9 cellular contexts compared by ENCODE assay signal in the genomic region with DNA sequence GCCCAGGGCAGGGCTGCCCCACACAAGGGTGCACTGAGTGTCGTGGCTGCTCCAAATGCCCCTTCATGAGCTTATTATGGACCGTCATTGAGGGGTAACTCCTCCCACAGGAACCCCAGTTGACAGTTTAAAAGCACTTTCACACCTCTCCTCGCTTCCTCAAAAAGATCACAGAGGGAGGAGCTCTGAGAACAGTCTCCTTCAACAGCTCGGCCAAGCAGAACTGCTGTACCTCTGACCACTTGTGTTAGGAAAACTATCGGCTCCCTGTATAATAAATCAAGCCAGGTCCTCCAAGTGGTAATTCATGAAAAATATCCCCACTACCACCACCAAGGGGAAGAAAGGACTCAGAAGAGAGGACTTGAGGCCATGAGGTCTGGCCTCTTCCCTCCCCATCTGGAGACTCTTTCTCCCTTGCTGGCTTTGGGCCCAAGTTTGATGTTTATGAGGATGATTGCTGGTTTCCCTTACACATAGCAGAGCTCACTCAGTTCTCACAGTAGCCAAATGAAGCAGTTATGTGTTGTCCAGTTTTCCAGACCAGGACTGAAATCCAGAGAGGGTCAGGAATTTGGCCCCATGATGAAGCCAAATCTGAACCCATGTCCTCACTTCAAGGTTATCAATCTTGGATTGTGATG. TPM values are rescaled to one million over a fixed set of nuclear protein-coding genes. Genes with fewer than 3 reads are reported as not detected.
A peak's percentile ranks its signal among the peaks of the same experiment; 100 is the strongest.
DNase-seq lines count a peak whose midpoint lies in the region; ATAC-seq and TF ChIP-seq lines count a peak whose summit lies in the region.
"Had no signal": no experiment of that assay in that cellular context is flagged by ENCODE, and none has a peak within 500 bp of the region (broad histone marks: within the 10 kb centered on the region; RNA-seq: fewer than 3 reads in every experiment).

No MANE protein-coding gene starts in this region.

- H3K4me1 ChIP-seq in BLaER1 treated with 17β-estradiol and CSF1 and Interleukin-3, amounts not matched to agents 10 nM and 100 nM: peaks cover 13 to 24% (median 17%) of the 10 kb centered on the region in 10 experiments
- H3K4me1 ChIP-seq in H9 (ENCODE audit: insufficient read depth, low read length): no peaks in the 10 kb centered on the region
- peaks cover 12 to 36% of the 10 kb centered on the region in 2 donors for H3K4me1 ChIP-seq in adrenal gland (replicated peaks in 1 of 2)
- H3K4me1 ChIP-seq in muscle layer of duodenum (ENCODE audit: control insufficient read depth in 1 of 2, insufficient read depth in 2 of 2, low read length in 2 of 2): peaks cover 6 to 32% of the 10 kb centered on the region in 2 donors

- intact Hi-C loops in adrenal gland (cut with DNase I): no loop called here
- intact Hi-C loops in Calu3 (cut with micrococcal nuclease; ENCODE audit: unreplicated experiment): no loop called here

- no peaks in the 10 kb centered on the region for H3K27me3 ChIP-seq in BLaER1 treated with 17β-estradiol and CSF1 and Interleukin-3, amounts not matched to agents 10 nM and 100 nM
- no peaks in the 10 kb centered on the region for H3K27me3 ChIP-seq in H9 (ENCODE audit: insufficient read depth, low read length)
- no peaks in the 10 kb centered on the region for H3K27me3 ChIP-seq in adrenal gland
- H3K27me3 ChIP-seq in muscle layer of duodenum (ENCODE audit: low read depth, low read length): no peaks in the 10 kb centered on the region

- H3K27ac ChIP-seq in BLaER1 treated with 17β-estradiol and CSF1 and Interleukin-3, amounts not matched to agents 10 nM and 100 nM: peak overlapping the region in 9 of 11 experiments; percentile 18 to 64 (median 37); a peak in 13 of 22 replicates
- H3K27ac ChIP-seq in H9 (ENCODE audit: insufficient read length, low read depth, low read length): no peak overlapping the region
- peak overlapping the region in 3 of 5 donors; percentile 47 to 71 (median 63) for H3K27ac ChIP-seq in adrenal gland
- peak overlapping the region; percentile 50 for H3K27ac ChIP-seq in muscle layer of duodenum (ENCODE audit: low read length)

- no peaks in the 10 kb centered on the region for H3K79me1 ChIP-seq in H9 (ENCODE audit: insufficient read depth, low read depth, low read length, poor library complexity, severe bottlenecking)

- no peaks in the 10 kb centered on the region for H3K27me3 Mint-ChIP-seq in H9 (ENCODE audit: low read depth)
- no peaks in the 10 kb centered on the region for H3K27me3 Mint-ChIP-seq in type B pancreatic cell
- no peaks in the 10 kb centered on the region for H3K27me3 Mint-ChIP-seq in Calu3 (ENCODE audit: unreplicated experiment)
- H3K27me3 Mint-ChIP-seq: brain had no signal

- no peak overlapping the region for H3T11ph ChIP-seq in H9 (ENCODE audit: low read length)

- H3K4me1 Mint-ChIP-seq in H9 (no peaks in the 10 kb centered on the region), type B pancreatic cell (ENCODE audit: unreplicated experiment) (peaks cover 2% of the 10 kb centered on the region), Calu3 (ENCODE audit: low read depth, unreplicated experiment) (no peaks in the 10 kb centered on the region)

- no TSS peak for BruUV-seq in Calu3 (replicated peaks; lab: Mats Ljungman, UMichigan)

- H3K14ac ChIP-seq in H9 (ENCODE audit: insufficient read depth, low read length): no peak overlapping the region

- H2BK120ac ChIP-seq in H9 (ENCODE audit: low read depth, low read length, poor library complexity, severe bottlenecking): no peak overlapping the region

- no peak overlapping the region for H3K18ac ChIP-seq in H9 (ENCODE audit: insufficient read length, low read depth, low read length)

- TF ChIP-seq POLR2A in adrenal gland (IDR thresholded peaks at IDR 0.05): peak in 1 of 2 donors; percentile 12

- no peak overlapping the region for H2BK15ac ChIP-seq in H9 (ENCODE audit: low read depth, low read length)

- no peak overlapping the region for H4K91ac ChIP-seq in H9 (ENCODE audit: insufficient read length, low read depth, low read length)

- no peak overlapping the region for H3K56ac ChIP-seq in H9 (ENCODE audit: insufficient read length, low read depth, low read length)

- DNase-seq in H9 (no peak), adrenal gland (peak in 4 of 7 donors; percentile 41 to 62 (median 57)), type B pancreatic cell (ENCODE audit: extremely low spot score, unreplicated experiment) (no peak), Calu3 (no peak), DMS53 (lab: John Stamatoyannopoulos, UW) (no peak)

- no peak for ATAC-seq in GM18873 (IDR thresholded peaks at IDR 0.05; ENCODE audit: low FRiP score, unreplicated experiment)

- no peak overlapping the region for H2BK20ac ChIP-seq in H9 (ENCODE audit: low read depth, low read length, poor library complexity, severe bottlenecking)

- no peak overlapping the region for H2AFZ ChIP-seq in H9 (ENCODE audit: low read length)

- no peaks in the 10 kb centered on the region for H3K9me3 Mint-ChIP-seq in H9
- H3K9me3 Mint-ChIP-seq in type B pancreatic cell: no peaks in the 10 kb centered on the region
- no peaks in the 10 kb centered on the region for H3K9me3 Mint-ChIP-seq in Calu3 (ENCODE audit: low read depth, unreplicated experiment)
- H3K9me3 Mint-ChIP-seq: brain had no signal

- H3K23ac ChIP-seq in H9 (ENCODE audit: insufficient read length, low read depth, low read length): no peak overlapping the region

- no CpG with 5 or more reads among the region's 5 CpGs for WGBS in H9 (ENCODE audit: extremely low coverage, insufficient read length, low lambda C conversion rate)
- WGBS in adrenal gland, 4 donors: 18 to 36% (median 23%) methylated on average over 2 to 5 of the region's 5 CpGs

- H3K79me2 ChIP-seq in H9 (ENCODE audit: insufficient read depth, low read length): no peaks in the 10 kb centered on the region

- peak overlapping the region in 5 of 11 experiments; percentile 6 to 42 (median 15); a peak in 3 of 22 replicates for H3K9ac ChIP-seq in BLaER1 treated with 17β-estradiol and CSF1 and Interleukin-3, amounts not matched to agents 10 nM and 100 nM
- H3K9ac ChIP-seq in H9 (ENCODE audit: extremely low read depth, insufficient read length, low read length): no peak overlapping the region

- H4K20me1 ChIP-seq in BLaER1 treated with 17β-estradiol and CSF1 and Interleukin-3, amounts not matched to agents 10 nM and 100 nM: peaks cover 0 to 25% (median 0%) of the 10 kb centered on the region in 11 experiments; a peak in 4 of 22 replicates
- H4K20me1 ChIP-seq in H9 (ENCODE audit: control insufficient read depth, insufficient read depth, insufficient read length): no peaks in the 10 kb centered on the region

- peaks cover 50 to 73% (median 59%) of the 10 kb centered on the region in 11 experiments for H3K36me3 ChIP-seq in BLaER1 treated with 17β-estradiol and CSF1 and Interleukin-3, amounts not matched to agents 10 nM and 100 nM
- H3K36me3 ChIP-seq in adrenal gland (replicated peaks in 1 of 2) (peaks cover 0 to 83% of the 10 kb centered on the region in 2 donors), muscle layer of duodenum (ENCODE audit: control insufficient read depth in 1 of 2, insufficient read depth in 2 of 2, low read length in 2 of 2) (peaks cover 39 to 55% of the 10 kb centered on the region in 2 donors)

- peak overlapping the region; percentile 36 to 66 (median 53) for H3K4me2 ChIP-seq in BLaER1 treated with 17β-estradiol and CSF1 and Interleukin-3, amounts not matched to agents 10 nM and 100 nM
- H3K4me2 ChIP-seq in H9 (ENCODE audit: insufficient read depth, insufficient read length, low read length): no peak overlapping the region

- CTCF ChIA-PET in Calu3 (lab: Charles Lee): interaction anchor here (0.5 kb wide), 1 partner anchor 604 kb away, joined by 3 read pairs; no protein-coding TSS in a partner anchor

- no peak overlapping the region for H2AK5ac ChIP-seq in H9 (ENCODE audit: insufficient read length, low read length)

- H3K23me2 ChIP-seq in H9 (ENCODE audit: insufficient read length, low read depth, low read length, poor library complexity, severe bottlenecking): peaks cover 3% of the 10 kb centered on the region

- no peak overlapping the region for H4K8ac ChIP-seq in H9 (replicated peaks; ENCODE audit: insufficient read length, low read depth, low read length)

- H3K4me3 Mint-ChIP-seq in H9 (no peak overlapping the region), type B pancreatic cell (no peak overlapping the region), Calu3 (ENCODE audit: low read depth, unreplicated experiment) (no peak overlapping the region)

- H3K9me3 ChIP-seq in BLaER1 treated with 17β-estradiol and CSF1 and Interleukin-3, amounts not matched to agents 10 nM and 100 nM (replicated peaks in 1 of 11): no peaks in the 10 kb centered on the region
- H3K9me3 ChIP-seq in H9 (ENCODE audit: control insufficient read depth, low read depth, low read length) (no peaks in the 10 kb centered on the region), adrenal gland (replicated peaks in 1 of 3) (no peaks in the 10 kb centered on the region), muscle layer of duodenum (ENCODE audit: control insufficient read depth in 1 of 2, low read length in 2 of 2) (no peaks in the 10 kb centered on the region)

- peak overlapping the region in 2 of 3 experiments; percentile 46 to 76; a peak in 4 of 7 replicates for H3K27ac Mint-ChIP-seq in H9
- H3K27ac Mint-ChIP-seq in type B pancreatic cell: no peak overlapping the region
- H3K27ac Mint-ChIP-seq in Calu3 (ENCODE audit: unreplicated experiment): no peak overlapping the region

- H3K4ac ChIP-seq in H9 (ENCODE audit: low read depth, low read length): no peak overlapping the region

- TF ChIP-seq CTCF in H9 (conservative IDR thresholded peaks at IDR 0.05) (no peak), adrenal gland (IDR thresholded peaks at IDR 0.05) (peak in 1 of 6 experiments; percentile 12), type B pancreatic cell (conservative IDR thresholded peaks at IDR 0.05) (no peak), Calu3 (IDR thresholded peaks at IDR 0.05; ENCODE audit: unreplicated experiment) (no peak)

- H2BK5ac ChIP-seq in H9 (ENCODE audit: insufficient read length, low read length): no peak overlapping the region

- H2BK12ac ChIP-seq in H9 (ENCODE audit: insufficient read length, low read depth, low read length): no peak overlapping the region

- H3K36me3 Mint-ChIP-seq in H9 (ENCODE audit: insufficient read depth in 1 of 3, low read depth in 3 of 3) (peaks cover 5 to 60% (median 42%) of the 10 kb centered on the region in 3 experiments), type B pancreatic cell (peaks cover 4% of the 10 kb centered on the region), Calu3 (ENCODE audit: insufficient read depth, unreplicated experiment) (peaks cover 41% of the 10 kb centered on the region)

- no peak overlapping the region for H4K5ac ChIP-seq in H9 (ENCODE audit: insufficient read length, low read depth, low read length)

- H3K4me3 ChIP-seq in BLaER1 treated with 17β-estradiol and CSF1 and Interleukin-3, amounts not matched to agents 10 nM and 100 nM: no peak overlapping the region
- H3K4me3 ChIP-seq in adrenal gland: no peak overlapping the region
- H3K4me3 ChIP-seq in muscle layer of duodenum (ENCODE audit: low read depth in 1 of 2, low read length in 2 of 2): no peak overlapping the region

RNA-seq across cellular contexts. Expression of gene SNX21, which starts 8.7 kb away (rescaled TPM):
- total RNA-seq in H9 (2021): 18.9 and 20.5 TPM in 2 replicates
- 100 to 1,000 TPM in 3 of 8 donors, 10 to 100 TPM in 5; 61.6 to 183 (median 97.8) TPM for total RNA-seq in adrenal gland
- 10 to 100 TPM; 35.1 to 66.3 (median 43.9) TPM for polyA plus RNA-seq in adrenal gland
- 12.2 and 16.4 TPM in 2 replicates for total RNA-seq in type B pancreatic cell (ENCODE audit: low replicate concordance)
- total RNA-seq in Calu3 (2022): 7.6 and 8.7 TPM in 2 replicates

RNA-seq across cellular contexts. Expression of gene ACOT8, which starts 14.9 kb away (rescaled TPM):
- 26.7 and 30.3 TPM in 2 replicates for total RNA-seq in H9 (2021)
- total RNA-seq in adrenal gland: 100 to 1,000 TPM in 1 of 8 donors, 10 to 100 TPM in 7; 34.6 to 134 (median 62.5) TPM
- polyA plus RNA-seq in adrenal gland: 10 to 100 TPM; 33.7 to 78.8 (median 49.3) TPM
- 20.6 and 21.3 TPM in 2 replicates for total RNA-seq in type B pancreatic cell (ENCODE audit: low replicate concordance)
- total RNA-seq in Calu3 (2022): 37.9 and 39.9 TPM in 2 replicates

RNA-seq across cellular contexts. Expression of gene ZSWIM3, which starts 15.1 kb away (rescaled TPM):
- total RNA-seq in H9 (2021) (8.0 and 8.2 TPM in 2 replicates), adrenal gland (1 to 10 TPM; 3.7 to 9.3 (median 6.3) TPM), type B pancreatic cell (ENCODE audit: low replicate concordance) (3.7 and 4.7 TPM in 2 replicates), Calu3 (2022) (5.2 and 6.1 TPM in 2 replicates)
- polyA plus RNA-seq in adrenal gland: 1 to 10 TPM; 2.9 to 4.2 (median 3.1) TPM

RNA-seq across cellular contexts. Expression of gene TNNC2, which starts 15.2 kb away (rescaled TPM):
- 3.1 and 4.6 TPM in 2 replicates for total RNA-seq in H9 (2021)
- total RNA-seq in adrenal gland: 1 to 10 TPM in 6 of 8 donors, not detected in 2; 1.4 to 8.4 (median 2.5) TPM
- 10 to 100 TPM in 1 of 3 donors, 1 to 10 TPM in 2; 4.3 to 16.9 (median 8.2) TPM for polyA plus RNA-seq in adrenal gland
- 2.1 TPM in 1 of 2 replicates, not detected in the other for total RNA-seq in type B pancreatic cell (ENCODE audit: low replicate concordance)
- not detected in 2 replicates for total RNA-seq in Calu3 (2022)

RNA-seq across cellular contexts. Expression of gene UBE2C, which starts 29.8 kb away (rescaled TPM):
- total RNA-seq in H9 (2021) (254 and 268 TPM in 2 replicates), adrenal gland (1 to 10 TPM in 7 of 8 donors, under 1 TPM in 1; 0.79 to 3.6 (median 2.2) TPM), type B pancreatic cell (ENCODE audit: low replicate concordance) (46.4 and 136 TPM in 2 replicates), Calu3 (2022) (189 and 210 TPM in 2 replicates)
- polyA plus RNA-seq in adrenal gland: 1 to 10 TPM; 3.8 to 4.9 (median 4.7) TPM

Comparison
In these comparisons a context has a peak if more than half of its experiments do, and no peak if none do; other contexts are left out.
1. DNase-seq: peak in adrenal gland (4 of 7); none in H9 (single experiment), type B pancreatic cell (single experiment), Calu3 (single experiment) and DMS53 (single experiment).
2. H3K27ac Mint-ChIP-seq: peak in H9 (2 of 3); none in type B pancreatic cell (single experiment) and Calu3 (single experiment).